Comparison of ENCODE assay signal across 20 cellular contexts in the genomic region with DNA sequence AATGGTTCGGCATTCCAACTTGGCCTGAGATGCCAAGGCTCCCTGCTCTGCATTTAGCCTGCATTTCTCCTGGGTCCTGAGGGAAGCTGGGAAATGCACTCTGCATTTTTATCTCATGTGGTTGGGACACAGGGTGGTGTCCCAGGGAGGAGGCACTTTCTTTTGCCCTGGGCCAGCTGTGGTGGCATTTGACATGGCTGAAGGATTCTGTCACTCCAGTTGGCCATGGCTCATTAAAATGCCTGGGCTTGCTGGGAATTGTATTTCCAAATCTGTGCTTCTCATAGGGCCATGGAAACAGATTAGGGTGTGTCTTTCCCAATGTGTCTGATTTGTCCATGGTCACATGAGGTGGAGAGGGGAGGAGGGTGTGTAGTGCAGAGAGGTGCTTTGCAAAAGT.
DNase-seq lines count a peak whose midpoint lies in the region; ATAC-seq and TF ChIP-seq lines count a peak whose summit lies in the region.
"Had no signal": no experiment of that assay in that cellular context is flagged by ENCODE, and none has a peak within 500 bp of the region (broad histone marks: within the 10 kb centered on the region; RNA-seq: fewer than 3 reads in every experiment).

No MANE protein-coding gene starts in this region.

- H2BK12ac ChIP-seq in trophoblast cell (ENCODE audit: low read length), result no peak overlapping the region

- BruUV-seq in Calu3 (replicated peaks; lab: Mats Ljungman, UMichigan), result no TSS peak

- H3K27me3 Mint-ChIP-seq in Calu3 (ENCODE audit: unreplicated experiment), result peaks cover 14% of the 10 kb centered on the region

- H3K23ac ChIP-seq in trophoblast cell (ENCODE audit: low read length), result no peak overlapping the region

- H4K8ac ChIP-seq in trophoblast cell (ENCODE audit: low read depth, low read length), result no peak overlapping the region

- ATAC-seq in GM18868 (IDR thresholded peaks at IDR 0.05; ENCODE audit: unreplicated experiment), result no peak

- no peak overlapping the region for H3K4me3 Mint-ChIP-seq in Calu3 (ENCODE audit: low read depth, unreplicated experiment)
- H3K4me3 Mint-ChIP-seq: CD4-positive, alpha-beta memory T cell had no signal

- H3K36me3 Mint-ChIP-seq in Calu3 (ENCODE audit: insufficient read depth, unreplicated experiment), result no peaks in the 10 kb centered on the region
- H3K36me3 Mint-ChIP-seq: CD4-positive, alpha-beta memory T cell had no signal

- H3K9me3 ChIP-seq in MG63, result peaks cover under 1% of the 10 kb centered on the region; the same call in 1 of the 2 replicates
- H3K9me3 ChIP-seq in trophoblast cell (ENCODE audit: insufficient read depth, low read depth, low read length), result no peaks in the 10 kb centered on the region

- H3K27me3 ChIP-seq in MG63, result no peaks in the 10 kb centered on the region
- no peaks in the 10 kb centered on the region for H3K27me3 ChIP-seq in trophoblast cell (ENCODE audit: insufficient read depth, low read length)
- H3K27me3 ChIP-seq: BLaER1 had no signal

- no peak overlapping the region for H3K4me2 ChIP-seq in trophoblast cell (ENCODE audit: low read length)
- H3K4me2 ChIP-seq: BLaER1, KMS-11 had no signal

- H2BK120ac ChIP-seq in trophoblast cell (ENCODE audit: insufficient read depth, low read length, poor library complexity), result no peak overlapping the region

- no peak overlapping the region for H3K9ac ChIP-seq in trophoblast cell (ENCODE audit: low read length)
- H3K9ac ChIP-seq: BLaER1, KMS-11 had no signal

- no peak overlapping the region for H2AFZ ChIP-seq in trophoblast cell (ENCODE audit: insufficient read depth, low read length, poor library complexity)

- no peaks in the 10 kb centered on the region for H3K4me1 ChIP-seq in trophoblast cell (ENCODE audit: control insufficient read depth in 1 of 2, insufficient read depth in 2 of 2, low read length in 2 of 2)

- no peak overlapping the region for H3K14ac ChIP-seq in trophoblast cell (ENCODE audit: low read length)

- no peak overlapping the region for H2AK5ac ChIP-seq in trophoblast cell (ENCODE audit: low read length)

- H3K79me2 ChIP-seq in trophoblast cell (ENCODE audit: control insufficient read depth, insufficient read depth, low read length, poor library complexity), result no peaks in the 10 kb centered on the region

- H3K27ac ChIP-seq in trophoblast cell (ENCODE audit: low read depth, low read length), result no peak overlapping the region
- H3K27ac ChIP-seq: BLaER1, HL-60, KMS-11 had no signal

- H2BK5ac ChIP-seq in trophoblast cell (ENCODE audit: low read depth, low read length, poor library complexity), result no peak overlapping the region

- CTCF ChIA-PET in Calu3 (lab: Charles Lee), result no interaction called here

- DNase-seq in MG63 (peak; percentile 2), cardiac septum (ENCODE audit: low spot score) (peak; percentile 82), left kidney (ENCODE audit: low read depth, low spot score) (peak; percentile 77), trophoblast cell (peak; percentile 16 to 39), AML-193 (lab: John Stamatoyannopoulos, UW) (no peak), DMS53 treated with DMSO at 0.1 percent for 48 hours (lab: John Stamatoyannopoulos, UW; ENCODE audit: unreplicated experiment) (no peak), Calu3 (no peak)
- DNase-seq: CD4-positive, alpha-beta memory T cell; DMS79; NCI-H1417; NCI-H187; NCI-H2107; NCI-H510A; NCI-H748 treated with DMSO at 0.1 percent for 48 hours; NK-92 treated with Interleukin-12 subunit alpha and Interleukin-12 subunit beta, amount 100 ng/mL, for 24 hours; SHP77 treated with DMSO at 0.1 percent for 48 hours had no signal

- H4K12ac ChIP-seq in trophoblast cell (ENCODE audit: low read depth, low read length), result no peak overlapping the region

- intact Hi-C loops in cardiac septum (cut with DNase I), result no loop called here
- intact Hi-C loops in Calu3 (cut with micrococcal nuclease; ENCODE audit: unreplicated experiment), result no loop called here

- H3K27ac Mint-ChIP-seq in Calu3 (ENCODE audit: unreplicated experiment), result no peak overlapping the region
- H3K27ac Mint-ChIP-seq: CD4-positive, alpha-beta memory T cell had no signal

- no peak overlapping the region for H3K18ac ChIP-seq in trophoblast cell (ENCODE audit: low read length)

- WGBS in trophoblast cell (ENCODE audit: extremely low coverage, insufficient coverage, insufficient read length), result no CpG with 5 or more reads among the region's 1 CpG

- H3K4ac ChIP-seq in trophoblast cell (ENCODE audit: low read depth, low read length), result no peak overlapping the region

- peaks cover 3% of the 10 kb centered on the region for H3K9me3 Mint-ChIP-seq in Calu3 (ENCODE audit: low read depth, unreplicated experiment)

- H3K36me3 ChIP-seq in MG63 (no peaks in the 10 kb centered on the region), trophoblast cell (ENCODE audit: control insufficient read depth in 1 of 2, insufficient read depth in 2 of 2, low read length in 2 of 2) (no peaks in the 10 kb centered on the region)
- H3K36me3 ChIP-seq: BLaER1 had no signal

- H4K91ac ChIP-seq in trophoblast cell (ENCODE audit: low read depth, low read length), result no peak overlapping the region

- TF ChIP-seq CTCF in Calu3 (IDR thresholded peaks at IDR 0.05; ENCODE audit: unreplicated experiment), result no peak

- H3K4me3 ChIP-seq in MG63 (no peak overlapping the region), trophoblast cell (ENCODE audit: low read depth, low read length) (no peak overlapping the region)
- H3K4me3 ChIP-seq: BLaER1 had no signal

- H3K79me1 ChIP-seq in trophoblast cell (ENCODE audit: low read length), result no peaks in the 10 kb centered on the region

- H3K4me1 Mint-ChIP-seq in Calu3 (ENCODE audit: low read depth, unreplicated experiment), result no peaks in the 10 kb centered on the region

Comparison
In these comparisons a context has a peak if more than half of its experiments do, and no peak if none do; other contexts are left out.
1. DNase-seq: peak in MG63 (single experiment), cardiac septum (single experiment), left kidney (single experiment) and trophoblast cell (2 of 2); none in AML-193 (0 of 2), DMS53 treated with DMSO at 0.1 percent for 48 hours (single experiment) and Calu3 (single experiment).